ENCODE assay signal across 1 cellular context in the genomic region with DNA sequence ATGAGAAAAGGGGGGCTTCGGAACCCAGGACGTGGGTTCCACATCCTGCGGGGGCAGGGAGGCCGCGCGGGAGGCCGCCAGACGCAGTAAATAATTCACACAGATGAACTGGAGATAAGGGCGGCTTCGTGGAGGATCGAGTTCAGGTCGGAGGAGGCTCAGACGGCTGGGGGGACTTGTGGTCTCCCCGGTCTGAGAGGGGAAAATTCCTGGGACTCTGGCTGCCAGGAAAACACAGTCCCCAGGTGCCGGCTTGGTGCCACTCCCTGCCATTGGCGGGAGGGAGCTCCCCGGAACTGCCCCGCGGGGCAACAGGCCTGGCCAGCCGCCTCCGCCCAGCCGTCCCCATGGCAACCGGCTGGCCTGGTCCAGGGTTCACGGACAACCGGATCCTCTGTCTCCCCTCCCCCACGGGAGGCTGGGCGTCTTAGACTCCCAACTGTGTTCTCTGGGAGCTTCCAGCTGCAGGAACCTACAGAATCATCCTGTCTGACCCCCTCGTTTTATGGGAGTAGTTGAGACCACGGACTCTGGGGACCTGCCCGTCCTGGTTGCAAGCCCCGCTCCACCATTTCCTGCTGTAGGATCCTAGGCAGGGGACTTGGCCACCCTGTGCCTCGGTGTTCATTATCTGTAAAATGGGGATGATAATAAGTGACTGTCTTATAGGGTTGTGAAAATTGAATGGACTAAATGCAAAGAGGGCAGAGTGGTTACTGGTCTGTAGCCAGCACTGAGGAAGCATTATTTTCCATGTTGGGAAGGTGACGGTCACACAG.
TF ChIP-seq lines count a peak whose summit lies in the region.

No MANE protein-coding gene starts in this region.

TF ChIP-seq in HepG2, 621 proteins besides CTCF, POLR2A, EP300 and RAD21 (continued from another document and continues in another):
- TF ChIP-seq, protein P1, sequence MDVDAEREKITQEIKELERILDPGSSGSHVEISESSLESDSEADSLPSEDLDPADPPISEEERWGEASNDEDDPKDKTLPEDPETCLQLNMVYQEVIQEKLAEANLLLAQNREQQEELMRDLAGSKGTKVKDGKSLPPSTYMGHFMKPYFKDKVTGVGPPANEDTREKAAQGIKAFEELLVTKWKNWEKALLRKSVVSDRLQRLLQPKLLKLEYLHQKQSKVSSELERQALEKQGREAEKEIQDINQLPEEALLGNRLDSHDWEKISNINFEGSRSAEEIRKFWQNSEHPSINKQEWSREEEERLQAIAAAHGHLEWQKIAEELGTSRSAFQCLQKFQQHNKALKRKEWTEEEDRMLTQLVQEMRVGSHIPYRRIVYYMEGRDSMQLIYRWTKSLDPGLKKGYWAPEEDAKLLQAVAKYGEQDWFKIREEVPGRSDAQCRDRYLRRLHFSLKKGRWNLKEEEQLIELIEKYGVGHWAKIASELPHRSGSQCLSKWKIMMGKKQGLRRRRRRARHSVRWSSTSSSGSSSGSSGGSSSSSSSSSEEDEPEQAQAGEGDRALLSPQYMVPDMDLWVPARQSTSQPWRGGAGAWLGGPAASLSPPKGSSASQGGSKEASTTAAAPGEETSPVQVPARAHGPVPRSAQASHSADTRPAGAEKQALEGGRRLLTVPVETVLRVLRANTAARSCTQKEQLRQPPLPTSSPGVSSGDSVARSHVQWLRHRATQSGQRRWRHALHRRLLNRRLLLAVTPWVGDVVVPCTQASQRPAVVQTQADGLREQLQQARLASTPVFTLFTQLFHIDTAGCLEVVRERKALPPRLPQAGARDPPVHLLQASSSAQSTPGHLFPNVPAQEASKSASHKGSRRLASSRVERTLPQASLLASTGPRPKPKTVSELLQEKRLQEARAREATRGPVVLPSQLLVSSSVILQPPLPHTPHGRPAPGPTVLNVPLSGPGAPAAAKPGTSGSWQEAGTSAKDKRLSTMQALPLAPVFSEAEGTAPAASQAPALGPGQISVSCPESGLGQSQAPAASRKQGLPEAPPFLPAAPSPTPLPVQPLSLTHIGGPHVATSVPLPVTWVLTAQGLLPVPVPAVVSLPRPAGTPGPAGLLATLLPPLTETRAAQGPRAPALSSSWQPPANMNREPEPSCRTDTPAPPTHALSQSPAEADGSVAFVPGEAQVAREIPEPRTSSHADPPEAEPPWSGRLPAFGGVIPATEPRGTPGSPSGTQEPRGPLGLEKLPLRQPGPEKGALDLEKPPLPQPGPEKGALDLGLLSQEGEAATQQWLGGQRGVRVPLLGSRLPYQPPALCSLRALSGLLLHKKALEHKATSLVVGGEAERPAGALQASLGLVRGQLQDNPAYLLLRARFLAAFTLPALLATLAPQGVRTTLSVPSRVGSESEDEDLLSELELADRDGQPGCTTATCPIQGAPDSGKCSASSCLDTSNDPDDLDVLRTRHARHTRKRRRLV (CRISPR knock-in tag; IDR thresholded peaks at IDR 0.05), result peak; percentile 91; the same call in 1 of the 2 replicates
- TF ChIP-seq REXO4 (CRISPR knock-in tag; IDR thresholded peaks at IDR 0.05; ENCODE audit: borderline replicate concordance), result no peak
- TF ChIP-seq FOXA3 (CRISPR knock-in tag; IDR thresholded peaks at IDR 0.05), result peak; percentile 67
- TF ChIP-seq MIXL1 (CRISPR knock-in tag; IDR thresholded peaks at IDR 0.05), result peak; percentile 60
- TF ChIP-seq, protein P2, sequence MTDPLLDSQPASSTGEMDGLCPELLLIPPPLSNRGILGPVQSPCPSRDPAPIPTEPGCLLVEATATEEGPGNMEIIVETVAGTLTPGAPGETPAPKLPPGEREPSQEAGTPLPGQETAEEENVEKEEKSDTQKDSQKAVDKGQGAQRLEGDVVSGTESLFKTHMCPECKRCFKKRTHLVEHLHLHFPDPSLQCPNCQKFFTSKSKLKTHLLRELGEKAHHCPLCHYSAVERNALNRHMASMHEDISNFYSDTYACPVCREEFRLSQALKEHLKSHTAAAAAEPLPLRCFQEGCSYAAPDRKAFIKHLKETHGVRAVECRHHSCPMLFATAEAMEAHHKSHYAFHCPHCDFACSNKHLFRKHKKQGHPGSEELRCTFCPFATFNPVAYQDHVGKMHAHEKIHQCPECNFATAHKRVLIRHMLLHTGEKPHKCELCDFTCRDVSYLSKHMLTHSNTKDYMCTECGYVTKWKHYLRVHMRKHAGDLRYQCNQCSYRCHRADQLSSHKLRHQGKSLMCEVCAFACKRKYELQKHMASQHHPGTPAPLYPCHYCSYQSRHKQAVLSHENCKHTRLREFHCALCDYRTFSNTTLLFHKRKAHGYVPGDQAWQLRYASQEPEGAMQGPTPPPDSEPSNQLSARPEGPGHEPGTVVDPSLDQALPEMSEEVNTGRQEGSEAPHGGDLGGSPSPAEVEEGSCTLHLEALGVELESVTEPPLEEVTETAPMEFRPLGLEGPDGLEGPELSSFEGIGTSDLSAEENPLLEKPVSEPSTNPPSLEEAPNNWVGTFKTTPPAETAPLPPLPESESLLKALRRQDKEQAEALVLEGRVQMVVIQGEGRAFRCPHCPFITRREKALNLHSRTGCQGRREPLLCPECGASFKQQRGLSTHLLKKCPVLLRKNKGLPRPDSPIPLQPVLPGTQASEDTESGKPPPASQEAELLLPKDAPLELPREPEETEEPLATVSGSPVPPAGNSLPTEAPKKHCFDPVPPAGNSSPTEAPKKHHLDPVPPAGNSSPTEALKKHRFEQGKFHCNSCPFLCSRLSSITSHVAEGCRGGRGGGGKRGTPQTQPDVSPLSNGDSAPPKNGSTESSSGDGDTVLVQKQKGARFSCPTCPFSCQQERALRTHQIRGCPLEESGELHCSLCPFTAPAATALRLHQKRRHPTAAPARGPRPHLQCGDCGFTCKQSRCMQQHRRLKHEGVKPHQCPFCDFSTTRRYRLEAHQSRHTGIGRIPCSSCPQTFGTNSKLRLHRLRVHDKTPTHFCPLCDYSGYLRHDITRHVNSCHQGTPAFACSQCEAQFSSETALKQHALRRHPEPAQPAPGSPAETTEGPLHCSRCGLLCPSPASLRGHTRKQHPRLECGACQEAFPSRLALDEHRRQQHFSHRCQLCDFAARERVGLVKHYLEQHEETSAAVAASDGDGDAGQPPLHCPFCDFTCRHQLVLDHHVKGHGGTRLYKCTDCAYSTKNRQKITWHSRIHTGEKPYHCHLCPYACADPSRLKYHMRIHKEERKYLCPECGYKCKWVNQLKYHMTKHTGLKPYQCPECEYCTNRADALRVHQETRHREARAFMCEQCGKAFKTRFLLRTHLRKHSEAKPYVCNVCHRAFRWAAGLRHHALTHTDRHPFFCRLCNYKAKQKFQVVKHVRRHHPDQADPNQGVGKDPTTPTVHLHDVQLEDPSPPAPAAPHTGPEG (CRISPR knock-in tag; IDR thresholded peaks at IDR 0.05), result peak; percentile 76; the same call in 1 of the 2 replicates
- TF ChIP-seq SNAI1 (CRISPR knock-in tag; IDR thresholded peaks at IDR 0.05; ENCODE audit: borderline replicate concordance), result peak; percentile 75; the same call in 1 of the 2 replicates
- TF ChIP-seq, protein P3, sequence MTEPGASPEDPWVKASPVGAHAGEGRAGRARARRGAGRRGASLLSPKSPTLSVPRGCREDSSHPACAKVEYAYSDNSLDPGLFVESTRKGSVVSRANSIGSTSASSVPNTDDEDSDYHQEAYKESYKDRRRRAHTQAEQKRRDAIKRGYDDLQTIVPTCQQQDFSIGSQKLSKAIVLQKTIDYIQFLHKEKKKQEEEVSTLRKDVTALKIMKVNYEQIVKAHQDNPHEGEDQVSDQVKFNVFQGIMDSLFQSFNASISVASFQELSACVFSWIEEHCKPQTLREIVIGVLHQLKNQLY (CRISPR knock-in tag; IDR thresholded peaks at IDR 0.05), result no peak; the same call in 1 of the 2 replicates
- TF ChIP-seq JARID2 (CRISPR knock-in tag; IDR thresholded peaks at IDR 0.05; ENCODE audit: insufficient replicate concordance), result no peak
- TF ChIP-seq, protein P4, sequence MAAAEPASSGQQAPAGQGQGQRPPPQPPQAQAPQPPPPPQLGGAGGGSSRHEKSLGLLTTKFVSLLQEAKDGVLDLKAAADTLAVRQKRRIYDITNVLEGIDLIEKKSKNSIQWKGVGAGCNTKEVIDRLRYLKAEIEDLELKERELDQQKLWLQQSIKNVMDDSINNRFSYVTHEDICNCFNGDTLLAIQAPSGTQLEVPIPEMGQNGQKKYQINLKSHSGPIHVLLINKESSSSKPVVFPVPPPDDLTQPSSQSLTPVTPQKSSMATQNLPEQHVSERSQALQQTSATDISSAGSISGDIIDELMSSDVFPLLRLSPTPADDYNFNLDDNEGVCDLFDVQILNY (CRISPR knock-in tag; conservative IDR thresholded peaks at IDR 0.05), result 0 out of 2 replicates have a peak, but pooled peaks have one; percentile 38
- TF ChIP-seq HES4 (CRISPR knock-in tag; IDR thresholded peaks at IDR 0.05; ENCODE audit: borderline replicate concordance), result peak; percentile 51; the same call in 1 of the 2 replicates
- TF ChIP-seq ZNF788 (CRISPR knock-in tag; IDR thresholded peaks at IDR 0.05; ENCODE audit: borderline replicate concordance), result peak; percentile 61; the same call in 1 of the 2 replicates
- TF ChIP-seq, protein P5, sequence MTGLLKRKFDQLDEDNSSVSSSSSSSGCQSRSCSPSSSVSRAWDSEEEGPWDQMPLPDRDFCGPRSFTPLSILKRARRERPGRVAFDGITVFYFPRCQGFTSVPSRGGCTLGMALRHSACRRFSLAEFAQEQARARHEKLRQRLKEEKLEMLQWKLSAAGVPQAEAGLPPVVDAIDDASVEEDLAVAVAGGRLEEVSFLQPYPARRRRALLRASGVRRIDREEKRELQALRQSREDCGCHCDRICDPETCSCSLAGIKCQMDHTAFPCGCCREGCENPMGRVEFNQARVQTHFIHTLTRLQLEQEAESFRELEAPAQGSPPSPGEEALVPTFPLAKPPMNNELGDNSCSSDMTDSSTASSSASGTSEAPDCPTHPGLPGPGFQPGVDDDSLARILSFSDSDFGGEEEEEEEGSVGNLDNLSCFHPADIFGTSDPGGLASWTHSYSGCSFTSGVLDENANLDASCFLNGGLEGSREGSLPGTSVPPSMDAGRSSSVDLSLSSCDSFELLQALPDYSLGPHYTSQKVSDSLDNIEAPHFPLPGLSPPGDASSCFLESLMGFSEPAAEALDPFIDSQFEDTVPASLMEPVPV (CRISPR knock-in tag; IDR thresholded peaks at IDR 0.05), result no peak
- no peak; the same call in 1 of the 2 replicates for TF ChIP-seq NR2F6 (IDR thresholded peaks at IDR 0.05)
- peak; percentile 83 for TF ChIP-seq NR2F6 (CRISPR knock-in tag; IDR thresholded peaks at IDR 0.05)
- no peak for TF ChIP-seq ZNF101 (CRISPR knock-in tag; IDR thresholded peaks at IDR 0.05; ENCODE audit: borderline replicate concordance, low read depth)
- TF ChIP-seq, protein P6, sequence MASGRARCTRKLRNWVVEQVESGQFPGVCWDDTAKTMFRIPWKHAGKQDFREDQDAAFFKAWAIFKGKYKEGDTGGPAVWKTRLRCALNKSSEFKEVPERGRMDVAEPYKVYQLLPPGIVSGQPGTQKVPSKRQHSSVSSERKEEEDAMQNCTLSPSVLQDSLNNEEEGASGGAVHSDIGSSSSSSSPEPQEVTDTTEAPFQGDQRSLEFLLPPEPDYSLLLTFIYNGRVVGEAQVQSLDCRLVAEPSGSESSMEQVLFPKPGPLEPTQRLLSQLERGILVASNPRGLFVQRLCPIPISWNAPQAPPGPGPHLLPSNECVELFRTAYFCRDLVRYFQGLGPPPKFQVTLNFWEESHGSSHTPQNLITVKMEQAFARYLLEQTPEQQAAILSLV (CRISPR knock-in tag; IDR thresholded peaks at IDR 0.05; ENCODE audit: borderline replicate concordance), result peak; percentile 64; the same call in 1 of the 2 replicates
- TF ChIP-seq ZFP62 (CRISPR knock-in tag; IDR thresholded peaks at IDR 0.05), result no peak
- peak; percentile 95; the same call in 1 of the 2 replicates for TF ChIP-seq HNF4G (IDR thresholded peaks at IDR 0.05; ENCODE audit: borderline replicate concordance, low read depth, low read length)
- peak; percentile 77; the same call in 1 of the 2 replicates for TF ChIP-seq HNF4G (CRISPR knock-in tag; IDR thresholded peaks at IDR 0.05; ENCODE audit: borderline replicate concordance, low read depth)
- TF ChIP-seq, protein P7, sequence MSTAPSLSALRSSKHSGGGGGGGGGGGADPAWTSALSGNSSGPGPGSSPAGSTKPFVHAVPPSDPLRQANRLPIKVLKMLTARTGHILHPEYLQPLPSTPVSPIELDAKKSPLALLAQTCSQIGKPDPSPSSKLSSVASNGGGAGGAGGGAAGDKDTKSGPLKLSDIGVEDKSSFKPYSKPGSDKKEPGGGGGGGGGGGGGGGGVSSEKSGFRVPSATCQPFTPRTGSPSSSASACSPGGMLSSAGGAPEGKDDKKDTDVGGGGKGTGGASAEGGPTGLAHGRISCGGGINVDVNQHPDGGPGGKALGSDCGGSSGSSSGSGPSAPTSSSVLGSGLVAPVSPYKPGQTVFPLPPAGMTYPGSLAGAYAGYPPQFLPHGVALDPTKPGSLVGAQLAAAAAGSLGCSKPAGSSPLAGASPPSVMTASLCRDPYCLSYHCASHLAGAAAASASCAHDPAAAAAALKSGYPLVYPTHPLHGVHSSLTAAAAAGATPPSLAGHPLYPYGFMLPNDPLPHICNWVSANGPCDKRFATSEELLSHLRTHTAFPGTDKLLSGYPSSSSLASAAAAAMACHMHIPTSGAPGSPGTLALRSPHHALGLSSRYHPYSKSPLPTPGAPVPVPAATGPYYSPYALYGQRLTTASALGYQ (CRISPR knock-in tag; IDR thresholded peaks at IDR 0.05), result peak; percentile 88; the same call in 1 of the 2 replicates
- TF ChIP-seq, protein P8, sequence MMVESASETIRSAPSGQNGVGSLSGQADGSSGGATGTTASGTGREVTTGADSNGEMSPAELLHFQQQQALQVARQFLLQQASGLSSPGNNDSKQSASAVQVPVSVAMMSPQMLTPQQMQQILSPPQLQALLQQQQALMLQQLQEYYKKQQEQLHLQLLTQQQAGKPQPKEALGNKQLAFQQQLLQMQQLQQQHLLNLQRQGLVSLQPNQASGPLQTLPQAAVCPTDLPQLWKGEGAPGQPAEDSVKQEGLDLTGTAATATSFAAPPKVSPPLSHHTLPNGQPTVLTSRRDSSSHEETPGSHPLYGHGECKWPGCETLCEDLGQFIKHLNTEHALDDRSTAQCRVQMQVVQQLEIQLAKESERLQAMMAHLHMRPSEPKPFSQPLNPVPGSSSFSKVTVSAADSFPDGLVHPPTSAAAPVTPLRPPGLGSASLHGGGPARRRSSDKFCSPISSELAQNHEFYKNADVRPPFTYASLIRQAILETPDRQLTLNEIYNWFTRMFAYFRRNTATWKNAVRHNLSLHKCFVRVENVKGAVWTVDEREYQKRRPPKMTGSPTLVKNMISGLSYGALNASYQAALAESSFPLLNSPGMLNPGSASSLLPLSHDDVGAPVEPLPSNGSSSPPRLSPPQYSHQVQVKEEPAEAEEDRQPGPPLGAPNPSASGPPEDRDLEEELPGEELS (CRISPR knock-in tag; IDR thresholded peaks at IDR 0.05), result peak; percentile 77
- TF ChIP-seq, protein P9, sequence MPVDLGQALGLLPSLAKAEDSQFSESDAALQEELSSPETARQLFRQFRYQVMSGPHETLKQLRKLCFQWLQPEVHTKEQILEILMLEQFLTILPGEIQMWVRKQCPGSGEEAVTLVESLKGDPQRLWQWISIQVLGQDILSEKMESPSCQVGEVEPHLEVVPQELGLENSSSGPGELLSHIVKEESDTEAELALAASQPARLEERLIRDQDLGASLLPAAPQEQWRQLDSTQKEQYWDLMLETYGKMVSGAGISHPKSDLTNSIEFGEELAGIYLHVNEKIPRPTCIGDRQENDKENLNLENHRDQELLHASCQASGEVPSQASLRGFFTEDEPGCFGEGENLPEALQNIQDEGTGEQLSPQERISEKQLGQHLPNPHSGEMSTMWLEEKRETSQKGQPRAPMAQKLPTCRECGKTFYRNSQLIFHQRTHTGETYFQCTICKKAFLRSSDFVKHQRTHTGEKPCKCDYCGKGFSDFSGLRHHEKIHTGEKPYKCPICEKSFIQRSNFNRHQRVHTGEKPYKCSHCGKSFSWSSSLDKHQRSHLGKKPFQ (CRISPR knock-in tag; IDR thresholded peaks at IDR 0.05; ENCODE audit: insufficient replicate concordance), result peak; percentile 15
- TF ChIP-seq GTF3A (CRISPR knock-in tag; conservative IDR thresholded peaks at IDR 0.05), result no peak
- 0 out of 2 replicates have a peak, but pooled peaks have one; percentile 15 for TF ChIP-seq ZNF564 (CRISPR knock-in tag; IDR thresholded peaks at IDR 0.05)
- TF ChIP-seq DPF2 (CRISPR knock-in tag; IDR thresholded peaks at IDR 0.05; ENCODE audit: borderline replicate concordance, low read depth), result peak; percentile 70; the same call in 1 of the 2 replicates
- TF ChIP-seq SCMH1 (CRISPR knock-in tag; IDR thresholded peaks at IDR 0.05; ENCODE audit: borderline replicate concordance), result no peak
- peak; percentile 78 for TF ChIP-seq ISL2 (CRISPR knock-in tag; IDR thresholded peaks at IDR 0.05)
- peak; percentile 95 for TF ChIP-seq MED8 (CRISPR knock-in tag; IDR thresholded peaks at IDR 0.05; ENCODE audit: insufficient replicate concordance)
